ENCODE assay signal across 26 cellular contexts in the genomic region with DNA sequence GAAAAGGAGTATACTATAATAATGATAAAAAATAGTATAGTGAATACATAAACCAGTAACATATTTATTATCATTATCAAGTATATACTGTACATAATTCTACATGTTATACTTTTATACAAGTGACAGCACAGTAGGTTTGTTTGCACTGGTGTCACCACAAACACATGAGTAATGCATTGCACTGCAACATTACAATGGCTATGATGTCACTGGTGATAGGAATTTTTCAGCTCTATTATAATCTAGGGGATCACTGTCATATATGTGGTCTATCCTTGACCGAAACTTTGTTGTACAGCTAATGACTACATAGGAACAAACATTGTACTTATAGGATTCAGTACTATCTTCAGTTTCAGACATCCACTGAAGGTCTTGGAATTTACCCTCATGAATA.
DNase-seq lines count a peak whose midpoint lies in the region; ATAC-seq, FAIRE-seq and TF ChIP-seq lines count a peak whose summit lies in the region.
"Had no signal": no experiment of that assay in that cellular context is flagged by ENCODE, and none has a peak within 500 bp of the region (broad histone marks: within the 10 kb centered on the region; RNA-seq: fewer than 3 reads in every experiment).

No MANE protein-coding gene starts in this region.

- TF ChIP-seq CTCF in fibroblast of mammary gland (conservative IDR thresholded peaks at IDR 0.05; ENCODE audit: control insufficient read depth, insufficient read depth, low read depth, low read length), result no peak
- no peak for TF ChIP-seq CTCF in kidney (IDR thresholded peaks at IDR 0.05; ENCODE audit: borderline replicate concordance, extremely low read depth, insufficient read depth)
- TF ChIP-seq CTCF in osteoblast (IDR thresholded peaks at IDR 0.05; ENCODE audit: extremely low read depth, low read depth, low read length), result no peak

- no peak for ATAC-seq in activated CD8-positive, alpha-beta memory T cell treated with anti-CD3 and anti-CD28 coated beads, Interleukin-2, amount 10 ng/mL, durations not matched to agents 7 days and 5 days
- ATAC-seq: effector memory CD8-positive, alpha-beta T cell; left ventricle myocardium superior; right cardiac atrium had no signal

- TF ChIP-seq POLR2A in H54 (IDR thresholded peaks at IDR 0.05; ENCODE audit: low read depth, low read length), result no peak

- peak; percentile 76 for FAIRE-seq in H54 (lab: Jason Lieb, UNC)
- FAIRE-seq in kidney (lab: Jason Lieb, UNC), result no peak
- FAIRE-seq: GM18507 had no signal

- intact Hi-C loops in kidney (cut with DNase I), result no loop called here

- H3K4me3 Mint-ChIP-seq in activated CD8-positive, alpha-beta memory T cell treated with anti-CD3 and anti-CD28 coated beads, Interleukin-2, amount 10 ng/mL, durations not matched to agents 7 days and 5 days, result no peak overlapping the region
- H3K4me3 Mint-ChIP-seq: effector memory CD8-positive, alpha-beta T cell had no signal

- H3K27me3 ChIP-seq in SJSA1 (replicated peaks) (no peaks in the 10 kb centered on the region), osteoblast (ENCODE audit: insufficient read depth, low read length) (no peaks in the 10 kb centered on the region)
- H3K27me3 ChIP-seq: neutrophil had no signal

- H3K9ac ChIP-seq in kidney (ENCODE audit: low read length in 2 of 2), result no peak overlapping the region
- H3K9ac ChIP-seq: SK-N-SH had no signal

- H4K20me1 ChIP-seq in osteoblast (ENCODE audit: insufficient read depth, low read length), result no peaks in the 10 kb centered on the region

- no peak overlapping the region for H2AFZ ChIP-seq in osteoblast (ENCODE audit: low read length)

- H3K27ac ChIP-seq in SJSA1, result peak overlapping the region; percentile 75
- no peak overlapping the region for H3K27ac ChIP-seq in kidney (ENCODE audit: low read depth in 2 of 2, low read length in 2 of 2)
- no peak overlapping the region for H3K27ac ChIP-seq in osteoblast (ENCODE audit: low read depth, low read length)
- H3K27ac ChIP-seq: C4-2B, neutrophil had no signal

- H3K79me2 ChIP-seq in osteoblast (ENCODE audit: insufficient read depth, low read length), result no peaks in the 10 kb centered on the region

- no peak overlapping the region for H3K4me2 ChIP-seq in osteoblast (ENCODE audit: insufficient read depth, low read length)
- H3K4me2 ChIP-seq: SK-N-SH had no signal

- H3K9me3 Mint-ChIP-seq in activated CD8-positive, alpha-beta memory T cell treated with anti-CD3 and anti-CD28 coated beads, Interleukin-2, amount 10 ng/mL, durations not matched to agents 7 days and 5 days (ENCODE audit: low read depth), result peaks cover 11% of the 10 kb centered on the region

- no peaks in the 10 kb centered on the region for H3K36me3 Mint-ChIP-seq in activated CD8-positive, alpha-beta memory T cell treated with anti-CD3 and anti-CD28 coated beads, Interleukin-2, amount 10 ng/mL, durations not matched to agents 7 days and 5 days

- H3K4me1 Mint-ChIP-seq in activated CD8-positive, alpha-beta memory T cell treated with anti-CD3 and anti-CD28 coated beads, Interleukin-2, amount 10 ng/mL, durations not matched to agents 7 days and 5 days, result no peaks in the 10 kb centered on the region

- H3K27ac Mint-ChIP-seq in activated CD8-positive, alpha-beta memory T cell treated with anti-CD3 and anti-CD28 coated beads, Interleukin-2, amount 10 ng/mL, durations not matched to agents 7 days and 5 days, result no peak overlapping the region
- H3K27ac Mint-ChIP-seq: effector memory CD8-positive, alpha-beta T cell had no signal

- H3K4me3 ChIP-seq in SJSA1, result no peak overlapping the region
- H3K4me3 ChIP-seq in fibroblast of mammary gland (ENCODE audit: control insufficient read depth, low read depth, low read length), result no peak overlapping the region
- no peak overlapping the region for H3K4me3 ChIP-seq in kidney (ENCODE audit: low read length in 2 of 2)
- no peak overlapping the region for H3K4me3 ChIP-seq in osteoblast (ENCODE audit: insufficient read depth, low read length)

- H3K36me3 ChIP-seq in SJSA1, result no peaks in the 10 kb centered on the region
- H3K36me3 ChIP-seq in kidney (ENCODE audit: control insufficient read depth in 1 of 2, insufficient read depth in 2 of 2, low read length in 2 of 2), result no peaks in the 10 kb centered on the region
- no peaks in the 10 kb centered on the region for H3K36me3 ChIP-seq in osteoblast (ENCODE audit: insufficient read depth, low read length)
- H3K36me3 ChIP-seq: neutrophil had no signal

- DNase-seq in A172 (ENCODE audit: low spot score) (peak; percentile 58), H54 (ENCODE audit: insufficient read length, low spot score) (no peak), SJSA1 (ENCODE audit: low read depth in 1 of 2, low spot score in 2 of 2) (peak; percentile 48 to 69), fibroblast of mammary gland (ENCODE audit: low read depth) (peak; percentile 24), kidney (no peak), osteoblast (ENCODE audit: insufficient read length, low spot score, missing footprints) (no peak)
- no peak for DNase-seq in activated CD8-positive, alpha-beta memory T cell treated with anti-CD3 and anti-CD28 coated beads, Interleukin-2, amount 10 ng/mL, durations not matched to agents 7 days and 5 days
- no peak for DNase-seq in stimulated activated CD4-positive, alpha-beta T cell treated with anti-CD3 and anti-CD28 coated beads, Interleukin-4, amount 100 ng/mL, for 1 hour
- DNase-seq: activated CD4-positive, alpha-beta T cell treated with anti-CD3 and anti-CD28 coated beads for 1 hour; cerebellar nuclear complex; DMS79; effector memory CD8-positive, alpha-beta T cell; H7; KBM-7; left ventricle myocardium superior; NCI-H1048; NCI-H2081 treated with DMSO at 0.1 percent for 48 hours; NCI-H526 treated with DMSO at 0.1 percent for 48 hours; OCI-M1; right cardiac atrium; SK-N-SH; stimulated activated naive CD4-positive, alpha-beta T cell treated with Interleukin-2 at 50 U/mL for 16 hours; T1000 had no signal

- H3K9me3 ChIP-seq in SJSA1 (replicated peaks), result no peaks in the 10 kb centered on the region
- H3K9me3 ChIP-seq in kidney (ENCODE audit: control insufficient read depth in 1 of 2, low read length in 2 of 2), result no peaks in the 10 kb centered on the region
- H3K9me3 ChIP-seq in osteoblast (ENCODE audit: low read depth, low read length), result no peaks in the 10 kb centered on the region
- H3K9me3 ChIP-seq: neutrophil, SK-N-SH had no signal

- H3K4me1 ChIP-seq in SJSA1 (replicated peaks), result peaks cover 15% of the 10 kb centered on the region
- H3K4me1 ChIP-seq in kidney (ENCODE audit: control insufficient read depth in 1 of 2, insufficient read depth in 1 of 2, low read depth in 1 of 2, low read length in 2 of 2), result no peaks in the 10 kb centered on the region
- peaks cover 5% of the 10 kb centered on the region for H3K4me1 ChIP-seq in osteoblast (ENCODE audit: insufficient read depth, low read length)

- H3K27me3 Mint-ChIP-seq in activated CD8-positive, alpha-beta memory T cell treated with anti-CD3 and anti-CD28 coated beads, Interleukin-2, amount 10 ng/mL, durations not matched to agents 7 days and 5 days, result no peaks in the 10 kb centered on the region
- H3K27me3 Mint-ChIP-seq: effector memory CD8-positive, alpha-beta T cell had no signal

- CTCF ChIA-PET in activated CD8-positive, alpha-beta memory T cell treated with anti-CD3 and anti-CD28 coated beads, Interleukin-2, amount 10 ng/mL, durations not matched to agents 7 days and 5 days (lab: Charles Lee), result no interaction called here

Comparison
In these comparisons a context has a peak if more than half of its experiments do, and no peak if none do; other contexts are left out.
1. DNase-seq: peak in A172 (single experiment), SJSA1 (2 of 2) and fibroblast of mammary gland (single experiment); none in H54 (single experiment), activated CD8-positive, alpha-beta memory T cell treated with anti-CD3 and anti-CD28 coated beads, Interleukin-2, amount 10 ng/mL, durations not matched to agents 7 days and 5 days (single experiment), kidney (single experiment), osteoblast (single experiment) and stimulated activated CD4-positive, alpha-beta T cell treated with anti-CD3 and anti-CD28 coated beads, Interleukin-4, amount 100 ng/mL, for 1 hour (single experiment).